30 cellular contexts compared by ENCODE assay signal in the genomic region with DNA sequence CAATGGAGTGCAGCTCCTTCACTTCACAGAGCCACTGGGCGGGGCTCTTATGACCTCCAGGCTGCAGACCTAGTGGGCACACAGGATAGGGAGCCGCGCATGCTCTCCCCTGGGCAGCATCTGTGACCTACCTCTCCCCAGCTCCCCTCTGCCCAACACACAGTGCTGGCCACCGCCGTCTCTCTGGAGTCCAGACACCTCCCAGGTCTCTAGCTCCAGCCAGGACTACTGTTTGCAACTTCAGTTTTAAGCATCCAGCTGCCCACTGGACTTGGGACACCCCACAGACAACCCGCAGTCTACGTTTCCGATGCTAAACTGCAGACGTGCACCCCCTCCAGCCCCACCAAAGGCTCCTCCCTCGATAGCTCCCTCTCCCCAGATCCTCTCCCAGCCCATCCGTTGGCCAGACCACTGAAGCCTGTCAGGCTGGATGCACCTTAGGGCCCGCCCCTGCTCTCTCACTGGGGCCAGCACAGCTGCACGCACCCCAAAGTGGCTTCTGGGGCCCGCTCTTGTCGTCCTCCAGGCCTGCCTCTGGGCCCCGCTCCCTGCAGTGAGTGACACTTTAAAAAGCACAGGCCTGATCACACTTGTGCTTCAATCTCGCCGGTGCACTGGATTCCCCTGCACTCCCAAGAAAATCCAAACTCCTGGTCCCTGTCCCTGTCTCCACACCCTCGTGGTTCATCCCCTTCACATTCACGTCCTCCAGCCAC. TPM values are rescaled to one million over a fixed set of nuclear protein-coding genes. Genes with fewer than 3 reads are reported as not detected.
DNase-seq lines count a peak whose midpoint lies in the region; ATAC-seq and TF ChIP-seq lines count a peak whose summit lies in the region.
"Had no signal": no experiment of that assay in that cellular context is flagged by ENCODE, and none has a peak within 500 bp of the region (broad histone marks: within the 10 kb centered on the region; RNA-seq: fewer than 3 reads in every experiment).

No MANE protein-coding gene starts in this region.

- TF ChIP-seq CTCF in natural killer cell (IDR thresholded peaks at IDR 0.05), result no peak
- TF ChIP-seq CTCF in endothelial cell (IDR thresholded peaks at IDR 0.05; ENCODE audit: unreplicated experiment), result no peak

- no peaks in the 10 kb centered on the region for H3K4me1 Mint-ChIP-seq in natural killer cell treated with Interleukin-12 subunit alpha and Interleukin-12 subunit beta and Interleukin-15 and Interleukin-18, amount 100 ng/mL, for 72 hours (ENCODE audit: low read depth in 2 of 2)
- H3K4me1 Mint-ChIP-seq in natural killer cell (peaks cover 0 to 5% of the 10 kb centered on the region in 2 donors), endothelial cell (ENCODE audit: unreplicated experiment) (peaks cover 69% of the 10 kb centered on the region)
- H3K4me1 Mint-ChIP-seq: neural crest cell had no signal

- no peak overlapping the region for H4K8ac ChIP-seq in neuronal stem cell (ENCODE audit: low read depth, low read length)

- H3K4me1 ChIP-seq in neuronal stem cell (ENCODE audit: control insufficient read depth in 2 of 2, insufficient read depth in 1 of 2, low read depth in 1 of 2, low read length in 2 of 2), result peaks cover 0 to 1% of the 10 kb centered on the region in 2 donors
- H3K4me1 ChIP-seq: BE2C, tibial nerve had no signal

- no peaks in the 10 kb centered on the region for H3K36me3 Mint-ChIP-seq in natural killer cell treated with Interleukin-12 subunit alpha and Interleukin-12 subunit beta and Interleukin-15 and Interleukin-18, amount 100 ng/mL, for 72 hours
- H3K36me3 Mint-ChIP-seq in natural killer cell (no peaks in the 10 kb centered on the region), endothelial cell (ENCODE audit: low read depth, unreplicated experiment) (peaks cover 53% of the 10 kb centered on the region)
- H3K36me3 Mint-ChIP-seq: brain had no signal

- peaks cover 1% of the 10 kb centered on the region for H3K79me1 ChIP-seq in neuronal stem cell (ENCODE audit: low read depth, low read length)

- H3K27me3 ChIP-seq in neuronal stem cell (ENCODE audit: control insufficient read depth in 3 of 3, insufficient read depth in 3 of 3, low read depth in 1 of 3, low read length in 3 of 3), result peaks cover 0 to 25% (median 0%) of the 10 kb centered on the region in 3 experiments
- H3K27me3 ChIP-seq: BE2C had no signal

- peak overlapping the region; percentile 9 for H3K14ac ChIP-seq in neuronal stem cell (ENCODE audit: low read length)

- no peak overlapping the region for H3K27ac ChIP-seq in neuronal stem cell (replicated peaks; ENCODE audit: low read length)
- H3K27ac ChIP-seq: epithelial cell of prostate, tibial nerve had no signal

- peak overlapping the region; percentile 3 for H3K23ac ChIP-seq in neuronal stem cell (ENCODE audit: low read depth, low read length, poor library complexity)

- no peak for ATAC-seq in natural killer cell treated with Interleukin-12 subunit alpha and Interleukin-12 subunit beta and Interleukin-15 and Interleukin-18, amount 100 ng/mL, for 72 hours
- ATAC-seq in natural killer cell, result no peak
- ATAC-seq: activated CD8-positive, alpha-beta T cell treated with anti-CD3 and anti-CD28 coated beads, Interleukin-2, amount 10 ng/mL, durations not matched to agents 7 days and 5 days; T-helper 17 cell had no signal

- no peak overlapping the region for H3K4me3 ChIP-seq in neuronal stem cell (ENCODE audit: low read length in 2 of 2)
- H3K4me3 ChIP-seq: MG63, tibial nerve had no signal

- H2BK12ac ChIP-seq in neuronal stem cell (ENCODE audit: low read length), result no peak overlapping the region

- no peak overlapping the region for H3K9ac ChIP-seq in neuronal stem cell (ENCODE audit: low read depth, low read length, poor library complexity)

- no peak overlapping the region for H3K27ac Mint-ChIP-seq in natural killer cell treated with Interleukin-12 subunit alpha and Interleukin-12 subunit beta and Interleukin-15 and Interleukin-18, amount 100 ng/mL, for 72 hours
- H3K27ac Mint-ChIP-seq in natural killer cell (no peak overlapping the region), endothelial cell (ENCODE audit: unreplicated experiment) (peak overlapping the region; percentile 82)
- H3K27ac Mint-ChIP-seq: activated CD8-positive, alpha-beta T cell treated with anti-CD3 and anti-CD28 coated beads, Interleukin-2, amount 10 ng/mL, durations not matched to agents 7 days and 5 days; brain; progenitor cell of endocrine pancreas; T-helper 17 cell had no signal

- H3K27me3 Mint-ChIP-seq in natural killer cell treated with Interleukin-12 subunit alpha and Interleukin-12 subunit beta and Interleukin-15 and Interleukin-18, amount 100 ng/mL, for 72 hours, result peaks cover 0 to 3% of the 10 kb centered on the region in 2 donors
- H3K27me3 Mint-ChIP-seq in natural killer cell (ENCODE audit: low read depth in 2 of 2) (peaks cover 0 to 3% of the 10 kb centered on the region in 2 donors), endothelial cell (ENCODE audit: unreplicated experiment) (peaks cover 32% of the 10 kb centered on the region)
- H3K27me3 Mint-ChIP-seq: T-helper 17 cell had no signal

- H2AFZ ChIP-seq in neuronal stem cell (ENCODE audit: low read length), result peak overlapping the region; percentile 24

- H2BK5ac ChIP-seq in neuronal stem cell (ENCODE audit: low read length), result no peak overlapping the region

- peak overlapping the region; percentile 38 for H3K18ac ChIP-seq in neuronal stem cell (ENCODE audit: low read length)

- no peaks in the 10 kb centered on the region for H3K36me3 ChIP-seq in neuronal stem cell (replicated peaks in 1 of 2; ENCODE audit: control insufficient read depth in 2 of 2, insufficient read depth in 2 of 2, low read length in 2 of 2)
- H3K36me3 ChIP-seq: BE2C, MG63, tibial nerve had no signal

- no peak overlapping the region for H3K4me3 Mint-ChIP-seq in natural killer cell treated with Interleukin-12 subunit alpha and Interleukin-12 subunit beta and Interleukin-15 and Interleukin-18, amount 100 ng/mL, for 72 hours
- H3K4me3 Mint-ChIP-seq in natural killer cell (no peak overlapping the region), endothelial cell (ENCODE audit: unreplicated experiment) (peak overlapping the region; percentile 72)
- H3K4me3 Mint-ChIP-seq: activated CD8-positive, alpha-beta T cell treated with anti-CD3 and anti-CD28 coated beads, Interleukin-2, amount 10 ng/mL, durations not matched to agents 7 days and 5 days; brain; neural crest cell; T-helper 17 cell had no signal

- H3K9me3 Mint-ChIP-seq in natural killer cell treated with Interleukin-12 subunit alpha and Interleukin-12 subunit beta and Interleukin-15 and Interleukin-18, amount 100 ng/mL, for 72 hours, result no peaks in the 10 kb centered on the region
- H3K9me3 Mint-ChIP-seq in natural killer cell (peaks cover 0 to 2% of the 10 kb centered on the region in 2 donors), endothelial cell (ENCODE audit: unreplicated experiment) (no peaks in the 10 kb centered on the region)

- no peak overlapping the region for H4K91ac ChIP-seq in neuronal stem cell (ENCODE audit: low read depth, low read length, poor library complexity)

- H3K4ac ChIP-seq in neuronal stem cell (ENCODE audit: low read length), result no peak overlapping the region

- intact Hi-C loops in natural killer cell (cut with micrococcal nuclease), result no loop called here

- peak overlapping the region; percentile 41 for H2BK120ac ChIP-seq in neuronal stem cell (ENCODE audit: low read depth, low read length)

- no CpG with 5 or more reads among the region's 20 CpGs for WGBS in neuronal stem cell (ENCODE audit: extremely low coverage in 2 of 2, insufficient read length in 2 of 2, insufficient replicate concordance in 1 of 2), 2 donors

- H3K4me2 ChIP-seq in neuronal stem cell (ENCODE audit: insufficient read depth, low read length, poor library complexity, severe bottlenecking), result no peak overlapping the region

- no peak overlapping the region for H2BK15ac ChIP-seq in neuronal stem cell (ENCODE audit: low read length)

- no peaks in the 10 kb centered on the region for H3K9me3 ChIP-seq in neuronal stem cell (replicated peaks in 1 of 2; ENCODE audit: control insufficient read depth in 2 of 2, insufficient read depth in 1 of 2, low read depth in 1 of 2, low read length in 2 of 2)
- H3K9me3 ChIP-seq: BE2C, MG63 had no signal

- peak overlapping the region; percentile 7 for H2AK5ac ChIP-seq in neuronal stem cell (ENCODE audit: low read depth, low read length)

- peak; percentile 48 for DNase-seq in natural killer cell treated with Interleukin-12 subunit alpha and Interleukin-12 subunit beta and Interleukin-15 and Interleukin-18, amount 100 ng/mL, for 72 hours (ENCODE audit: low spot score)
- DNase-seq in natural killer cell (no peak), endothelial cell (ENCODE audit: low spot score) (peak; percentile 3), neuronal stem cell (ENCODE audit: low spot score) (no peak), hypothalamus (lab: John Stamatoyannopoulos, UW) (no peak), superior temporal gyrus (ENCODE audit: extremely low spot score) (no peak), NCI-H446 treated with DMSO at 0.1 percent for 48 hours (lab: John Stamatoyannopoulos, UW) (no peak)
- DNase-seq: ACHN; activated CD4-positive, alpha-beta T cell treated with anti-CD3 and anti-CD28 coated beads for 1 hour; activated CD8-positive, alpha-beta T cell treated with anti-CD3 and anti-CD28 coated beads, Interleukin-2, amount 10 ng/mL, durations not matched to agents 7 days and 5 days; activated gamma-delta T cell; BE2C; DMS79; GDM1; HCEC 1CT; KBM-7; MG63; NCI-H1417; NCI-H2029 treated with DMSO at 0.1 percent for 48 hours; NCI-H345; NCI-H748 treated with DMSO at 0.1 percent for 48 hours; RPMI8226; T-helper 17 cell had no signal

RNA-seq across cellular contexts. Expression of gene FLT4, which starts 11.3 kb away (rescaled TPM):
- total RNA-seq in natural killer cell treated with Interleukin-12 subunit alpha and Interleukin-12 subunit beta and Interleukin-15 and Interleukin-18, amount 100 ng/mL, for 72 hours, result under 1 TPM; 0.26 to 0.47 TPM
- under 1 TPM; 0.68 to 0.92 (median 0.78) TPM for total RNA-seq in natural killer cell
- 541 TPM for total RNA-seq in endothelial cell (ENCODE audit: unreplicated experiment)
- polyA plus RNA-seq in neuronal stem cell (2013, experiment 1 of 2), result 5.4 TPM
- 5.5 TPM for polyA plus RNA-seq in neuronal stem cell (2013, experiment 2 of 2)

RNA-seq across cellular contexts. Expression of gene SCGB3A1, which starts 46.8 kb away (rescaled TPM):
- total RNA-seq in natural killer cell treated with Interleukin-12 subunit alpha and Interleukin-12 subunit beta and Interleukin-15 and Interleukin-18, amount 100 ng/mL, for 72 hours, result not detected
- total RNA-seq in natural killer cell (not detected), endothelial cell (ENCODE audit: unreplicated experiment) (5.4 TPM)
- 0.75 TPM for polyA plus RNA-seq in neuronal stem cell (2013, experiment 1 of 2)
- polyA plus RNA-seq in neuronal stem cell (2013, experiment 2 of 2), result 0.66 TPM
- total RNA-seq: activated CD8-positive, alpha-beta T cell treated with anti-CD3 and anti-CD28 coated beads, Interleukin-2, amount 10 ng/mL, durations not matched to agents 7 days and 5 days; glomerular endothelial cell; HT1080; neural crest cell; progenitor cell of endocrine pancreas; tibial nerve had no signal

Comparison
In these comparisons a context has a peak if more than half of its experiments do, and no peak if none do; other contexts are left out.
1. DNase-seq: peak in natural killer cell treated with Interleukin-12 subunit alpha and Interleukin-12 subunit beta and Interleukin-15 and Interleukin-18, amount 100 ng/mL, for 72 hours (single experiment) and endothelial cell (single experiment); none in natural killer cell (single experiment), neuronal stem cell (single experiment), hypothalamus (0 of 51), superior temporal gyrus (single experiment) and NCI-H446 treated with DMSO at 0.1 percent for 48 hours (single experiment).
2. RNA of gene FLT4, which starts 11.3 kb away (total RNA-seq): 541 TPM in endothelial cell (single experiment); 0.68 to 0.92 TPM in natural killer cell and 0.26 to 0.47 TPM in natural killer cell treated with Interleukin-12 subunit alpha and Interleukin-12 subunit beta and Interleukin-15 and Interleukin-18, amount 100 ng/mL, for 72 hours; every median in the first group is over 100 times any median in the second.